In genomic region chr13:52001120-52001731, GRCh38 we compare ENCODE assay signal across 8 cellular contexts. TPM values are rescaled to one million over a fixed set of nuclear protein-coding genes. Genes with fewer than 3 reads are reported as not detected.
DNase-seq lines count a peak whose midpoint lies in the region; ATAC-seq, FAIRE-seq and TF ChIP-seq lines count a peak whose summit lies in the region.

No MANE protein-coding gene starts in this region.

- peak; percentile 85 for ATAC-seq in HG02852 (IDR thresholded peaks at IDR 0.05; ENCODE audit: unreplicated experiment)
- peak in 1 of 2 donors; percentile 77 for ATAC-seq in upper lobe of left lung (ENCODE audit: low FRiP score in 2 of 2)

- no peak for FAIRE-seq in kidney (lab: Jason Lieb, UNC)

- no peak for TF ChIP-seq POLR2A in upper lobe of left lung (IDR thresholded peaks at IDR 0.05)

- H3K9me3 ChIP-seq in kidney (ENCODE audit: control insufficient read depth in 1 of 2, low read length in 2 of 2) (no peaks in the 10 kb centered on the region), upper lobe of left lung (no peaks in the 10 kb centered on the region)

- H3K4me1 ChIP-seq in kidney (ENCODE audit: control insufficient read depth in 1 of 2, insufficient read depth in 1 of 2, low read depth in 1 of 2, low read length in 2 of 2) = peaks cover 16 to 19% of the 10 kb centered on the region in 2 donors
- peaks cover under 1 to 16% (median 10%) of the 10 kb centered on the region in 4 donors for H3K4me1 ChIP-seq in upper lobe of left lung

- DNase-seq in AG10803 (ENCODE audit: low read depth) = peak; percentile 55
- peak; percentile 48 for DNase-seq in NCI-H2196 treated with DMSO at 0.1 percent for 48 hours (lab: John Stamatoyannopoulos, UW; ENCODE audit: unreplicated experiment)
- DNase-seq in astrocyte of the hippocampus (ENCODE audit: low read depth, low spot score) = peak; percentile 36
- DNase-seq in kidney = no peak
- DNase-seq in upper lobe of left lung = no peak
- no peak for DNase-seq in GOT3 (lab: John Stamatoyannopoulos, UW)

- intact Hi-C loops in kidney (cut with DNase I) = no loop called here

- no peak overlapping the region for H3K27ac ChIP-seq in kidney (ENCODE audit: low read depth in 2 of 2, low read length in 2 of 2)
- H3K27ac ChIP-seq in upper lobe of left lung = no peak overlapping the region

- 39 to 57% methylated on average over 3 of the region's 3 CpGs for WGBS in upper lobe of left lung, 2 donors

- H3K27me3 ChIP-seq in upper lobe of left lung = no peaks in the 10 kb centered on the region

- no peak overlapping the region for H3K4me3 ChIP-seq in AG10803 (ENCODE audit: low read length)
- no peak overlapping the region for H3K4me3 ChIP-seq in GM12875 (ENCODE audit: low read depth, low read length)
- no peak overlapping the region for H3K4me3 ChIP-seq in kidney (ENCODE audit: low read length in 2 of 2)
- H3K4me3 ChIP-seq in upper lobe of left lung = no peak overlapping the region

- H3K36me3 ChIP-seq in kidney (ENCODE audit: control insufficient read depth in 1 of 2, insufficient read depth in 2 of 2, low read length in 2 of 2) (no peaks in the 10 kb centered on the region), upper lobe of left lung (no peaks in the 10 kb centered on the region)

- peak; percentile 79 for TF ChIP-seq CTCF in AG10803 (conservative IDR thresholded peaks at IDR 0.05; ENCODE audit: low read length)
- TF ChIP-seq CTCF in GM12875 (IDR thresholded peaks at IDR 0.05; ENCODE audit: borderline replicate concordance, insufficient read depth, low read depth, low read length) = peak; percentile 60; the same call in 1 of the 2 replicates
- TF ChIP-seq CTCF in kidney (IDR thresholded peaks at IDR 0.05; ENCODE audit: borderline replicate concordance, extremely low read depth, insufficient read depth) = peak; percentile 50
- TF ChIP-seq CTCF in upper lobe of left lung (IDR thresholded peaks at IDR 0.05) = peak; percentile 45 to 74 (median 66)

- H3K9ac ChIP-seq in kidney (ENCODE audit: low read length in 2 of 2) = no peak overlapping the region

- TF ChIP-seq EP300 in upper lobe of left lung (IDR thresholded peaks at IDR 0.05) = no peak

RNA-seq across cellular contexts. Expression of gene ATP7B, which starts 10.0 kb away (rescaled TPM):
- 5.7 TPM for total RNA-seq in kidney
- polyA plus RNA-seq in kidney (ENCODE audit: insufficient read depth, low read depth, low replicate concordance) = 2.0 TPM
- 10 to 100 TPM in 1 of 6 donors, 1 to 10 TPM in 5; 3.5 to 27.2 (median 5.9) TPM for total RNA-seq in upper lobe of left lung

RNA-seq across cellular contexts. Expression of gene ALG11, which starts 11.0 kb away (rescaled TPM):
- 39.5 TPM for total RNA-seq in kidney
- 3.1 TPM for polyA plus RNA-seq in kidney (ENCODE audit: insufficient read depth, low read depth, low replicate concordance)
- total RNA-seq in upper lobe of left lung = 10 to 100 TPM; 10.5 to 34.4 (median 22.7) TPM

RNA-seq across cellular contexts. Expression of gene UTP14C, which starts 23.3 kb away (rescaled TPM):
- total RNA-seq in kidney (20.3 TPM), upper lobe of left lung (10 to 100 TPM in 5 of 6 donors, 1 to 10 TPM in 1; 8.9 to 26.7 (median 17.4) TPM)
- 8.8 TPM for polyA plus RNA-seq in kidney (ENCODE audit: insufficient read depth, low read depth, low replicate concordance)

Comparison
In these comparisons a context has a peak if more than half of its experiments do, and no peak if none do; other contexts are left out.
1. DNase-seq: peak in AG10803 (single experiment), NCI-H2196 treated with DMSO at 0.1 percent for 48 hours (single experiment) and astrocyte of the hippocampus (single experiment); none in kidney (single experiment), upper lobe of left lung (0 of 2) and GOT3 (single experiment).
2. Peak in every context shown above with its lines, with median percentiles within 50 percentile points of each other: CTCF ChIP-seq.